1 cellular context compared by ENCODE assay signal in genomic region chr18:74480149-74480651, GRCh38.
TF ChIP-seq lines count a peak whose summit lies in the region.

No MANE protein-coding gene starts in this region.

TF ChIP-seq in K562, 482 proteins besides CTCF, POLR2A, EP300 and RAD21 (continued from another document and continues in another):
- TF ChIP-seq, protein P1, sequence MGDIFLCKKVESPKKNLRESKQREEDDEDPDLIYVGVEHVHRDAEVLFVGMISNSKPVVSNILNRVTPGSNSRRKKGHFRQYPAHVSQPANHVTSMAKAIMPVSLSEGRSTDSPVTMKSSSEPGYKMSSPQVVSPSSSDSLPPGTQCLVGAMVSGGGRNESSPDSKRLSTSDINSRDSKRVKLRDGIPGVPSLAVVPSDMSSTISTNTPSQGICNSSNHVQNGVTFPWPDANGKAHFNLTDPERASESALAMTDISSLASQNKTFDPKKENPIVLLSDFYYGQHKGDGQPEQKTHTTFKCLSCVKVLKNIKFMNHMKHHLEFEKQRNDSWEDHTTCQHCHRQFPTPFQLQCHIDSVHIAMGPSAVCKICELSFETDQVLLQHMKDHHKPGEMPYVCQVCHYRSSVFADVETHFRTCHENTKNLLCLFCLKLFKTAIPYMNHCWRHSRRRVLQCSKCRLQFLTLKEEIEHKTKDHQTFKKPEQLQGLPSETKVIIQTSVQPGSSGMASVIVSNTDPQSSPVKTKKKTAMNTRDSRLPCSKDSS (IDR thresholded peaks at IDR 0.05; ENCODE audit: low read depth, partially characterized antibody) = no peak
- no peak for TF ChIP-seq TAF7 (tag; IDR thresholded peaks at IDR 0.05)
- no peak for TF ChIP-seq GABPB1 (CRISPR knock-in tag; IDR thresholded peaks at IDR 0.05)
- TF ChIP-seq ZNF354B (CRISPR knock-in tag; IDR thresholded peaks at IDR 0.05) = no peak
- TF ChIP-seq IFI16 (CRISPR knock-in tag; IDR thresholded peaks at IDR 0.05) = no peak
- no peak for TF ChIP-seq ELF4 (CRISPR knock-in tag; IDR thresholded peaks at IDR 0.05)
- TF ChIP-seq ZFP1 (CRISPR knock-in tag; IDR thresholded peaks at IDR 0.05) = no peak
- TF ChIP-seq ZSCAN32 (CRISPR knock-in tag; IDR thresholded peaks at IDR 0.05) = no peak
- peak; percentile 8; the same call in 1 of the 2 replicates for TF ChIP-seq ZNF644 (tag; IDR thresholded peaks at IDR 0.05; ENCODE audit: low read depth)
- TF ChIP-seq, protein P2, sequence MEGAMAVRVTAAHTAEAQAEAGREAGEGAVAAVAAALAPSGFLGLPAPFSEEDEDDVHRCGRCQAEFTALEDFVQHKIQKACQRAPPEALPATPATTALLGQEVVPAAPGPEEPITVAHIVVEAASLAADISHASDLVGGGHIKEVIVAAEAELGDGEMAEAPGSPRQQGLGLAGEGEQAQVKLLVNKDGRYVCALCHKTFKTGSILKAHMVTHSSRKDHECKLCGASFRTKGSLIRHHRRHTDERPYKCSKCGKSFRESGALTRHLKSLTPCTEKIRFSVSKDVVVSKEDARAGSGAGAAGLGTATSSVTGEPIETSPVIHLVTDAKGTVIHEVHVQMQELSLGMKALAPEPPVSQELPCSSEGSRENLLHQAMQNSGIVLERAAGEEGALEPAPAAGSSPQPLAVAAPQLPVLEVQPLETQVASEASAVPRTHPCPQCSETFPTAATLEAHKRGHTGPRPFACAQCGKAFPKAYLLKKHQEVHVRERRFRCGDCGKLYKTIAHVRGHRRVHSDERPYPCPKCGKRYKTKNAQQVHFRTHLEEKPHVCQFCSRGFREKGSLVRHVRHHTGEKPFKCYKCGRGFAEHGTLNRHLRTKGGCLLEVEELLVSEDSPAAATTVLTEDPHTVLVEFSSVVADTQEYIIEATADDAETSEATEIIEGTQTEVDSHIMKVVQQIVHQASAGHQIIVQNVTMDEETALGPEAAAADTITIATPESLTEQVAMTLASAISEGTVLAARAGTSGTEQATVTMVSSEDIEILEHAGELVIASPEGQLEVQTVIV (CRISPR knock-in tag; IDR thresholded peaks at IDR 0.05; ENCODE audit: borderline replicate concordance) = no peak
- peak; percentile 62 for TF ChIP-seq NFIC (IDR thresholded peaks at IDR 0.05)
- TF ChIP-seq, protein P3, sequence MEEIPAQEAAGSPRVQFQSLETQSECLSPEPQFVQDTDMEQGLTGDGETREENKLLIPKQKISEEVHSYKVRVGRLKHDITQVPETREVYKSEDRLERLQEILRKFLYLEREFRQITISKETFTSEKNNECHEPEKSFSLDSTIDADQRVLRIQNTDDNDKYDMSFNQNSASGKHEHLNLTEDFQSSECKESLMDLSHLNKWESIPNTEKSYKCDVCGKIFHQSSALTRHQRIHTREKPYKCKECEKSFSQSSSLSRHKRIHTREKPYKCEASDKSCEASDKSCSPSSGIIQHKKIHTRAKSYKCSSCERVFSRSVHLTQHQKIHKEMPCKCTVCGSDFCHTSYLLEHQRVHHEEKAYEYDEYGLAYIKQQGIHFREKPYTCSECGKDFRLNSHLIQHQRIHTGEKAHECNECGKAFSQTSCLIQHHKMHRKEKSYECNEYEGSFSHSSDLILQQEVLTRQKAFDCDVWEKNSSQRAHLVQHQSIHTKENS (CRISPR knock-in tag; IDR thresholded peaks at IDR 0.05) = no peak
- peak; percentile 52; the same call in 1 of the 2 replicates for TF ChIP-seq PML (IDR thresholded peaks at IDR 0.05; ENCODE audit: low read length)
- TF ChIP-seq ZNF398 (CRISPR knock-in tag; IDR thresholded peaks at IDR 0.05) = no peak
- TF ChIP-seq NUFIP1 (IDR thresholded peaks at IDR 0.05; ENCODE audit: partially characterized antibody) = no peak
- TF ChIP-seq FOXK1 (CRISPR knock-in tag; IDR thresholded peaks at IDR 0.05; ENCODE audit: borderline replicate concordance) = no peak
- no peak for TF ChIP-seq PYGO2 (tag; IDR thresholded peaks at IDR 0.05)
- TF ChIP-seq EP400 (IDR thresholded peaks at IDR 0.05) = peak; percentile 54; the same call in 1 of the 2 replicates
- no peak for TF ChIP-seq HMBOX1 (IDR thresholded peaks at IDR 0.05)
- no peak for TF ChIP-seq THRAP3 (IDR thresholded peaks at IDR 0.05; ENCODE audit: borderline replicate concordance)
- TF ChIP-seq PPARD (CRISPR knock-in tag; IDR thresholded peaks at IDR 0.05) = no peak
- no peak for TF ChIP-seq CUX1 (CRISPR knock-in tag; IDR thresholded peaks at IDR 0.05)
- no peak for TF ChIP-seq ZNF518B (CRISPR knock-in tag; IDR thresholded peaks at IDR 0.05)
- no peak for TF ChIP-seq RBFOX2 (IDR thresholded peaks at IDR 0.05; ENCODE audit: low read depth, low read length)
- TF ChIP-seq MCM7 (IDR thresholded peaks at IDR 0.05) = no peak
- TF ChIP-seq YBX1 (IDR thresholded peaks at IDR 0.05) = no peak
- no peak for TF ChIP-seq SIN3A (IDR thresholded peaks at IDR 0.05; ENCODE audit: borderline replicate concordance in 2 of 2, control insufficient read depth in 1 of 2, low read depth in 2 of 2, low read length in 2 of 2)
- TF ChIP-seq, protein P4, sequence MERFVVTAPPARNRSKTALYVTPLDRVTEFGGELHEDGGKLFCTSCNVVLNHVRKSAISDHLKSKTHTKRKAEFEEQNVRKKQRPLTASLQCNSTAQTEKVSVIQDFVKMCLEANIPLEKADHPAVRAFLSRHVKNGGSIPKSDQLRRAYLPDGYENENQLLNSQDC (CRISPR knock-in tag; IDR thresholded peaks at IDR 0.05) = no peak
- TF ChIP-seq TCF3 (CRISPR knock-in tag; IDR thresholded peaks at IDR 0.05) = peak; percentile 86
- TF ChIP-seq BDP1 (IDR thresholded peaks at IDR 0.05; ENCODE audit: insufficient read depth, insufficient read length) = no peak
- no peak for TF ChIP-seq ARID4B (CRISPR knock-in tag; IDR thresholded peaks at IDR 0.05)
- TF ChIP-seq SNIP1 (IDR thresholded peaks at IDR 0.05; ENCODE audit: low read depth) = no peak
